8 cellular contexts compared by ENCODE assay signal in the genomic region with DNA sequence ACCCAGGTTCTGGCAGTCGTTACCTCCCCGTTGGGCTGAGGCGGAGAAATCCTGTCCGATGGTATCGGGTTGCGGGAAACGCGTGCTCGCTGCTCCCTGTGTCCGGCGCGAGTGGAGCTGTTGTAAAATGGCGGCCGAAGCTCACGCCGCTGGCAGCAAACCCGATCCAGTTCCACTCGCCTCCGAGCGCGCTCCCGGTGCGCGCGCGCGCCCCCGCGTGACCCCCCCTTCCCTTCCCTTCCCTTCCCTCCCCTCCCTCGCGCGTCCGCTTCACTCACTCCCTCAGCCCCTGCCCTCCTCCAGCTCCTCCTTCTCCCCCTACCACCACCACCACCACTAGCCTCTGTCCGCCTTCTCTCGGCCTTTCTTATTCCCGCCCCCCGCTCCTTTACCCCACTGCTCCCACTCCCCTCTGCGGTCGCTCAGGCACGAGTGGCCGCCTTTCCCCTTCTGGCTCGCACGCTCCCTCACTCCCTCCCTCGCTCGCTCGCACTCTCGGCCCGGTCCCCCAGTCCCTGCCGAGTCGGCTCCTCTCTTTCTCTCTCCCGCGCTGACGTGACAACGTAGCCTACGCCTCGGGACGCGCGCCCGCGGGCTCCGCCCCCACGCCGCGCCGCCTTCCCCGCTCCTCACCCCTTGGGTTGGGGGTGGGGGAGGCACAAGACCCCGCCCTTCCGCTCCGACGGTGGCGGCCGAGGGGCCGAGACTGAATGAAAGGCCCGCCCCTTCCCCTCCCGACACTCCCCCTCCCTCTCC.
DNase-seq lines count a peak whose midpoint lies in the region; ATAC-seq lines count a peak whose summit lies in the region.

Gene SYNCRIP (minus strand): TSS at position 113 of the 756 bp plus-strand sequence. CDS start 1,447 bp downstream, outside the sequence.

- peak; percentile 94 to 99 for DNase-seq in NCI-H526 (lab: John Stamatoyannopoulos, UW)
- DNase-seq in activated CD4-positive, alpha-beta T cell treated with anti-CD3 and anti-CD28 coated beads for 48 hours: peak; percentile 99
- DNase-seq in stimulated activated CD4-positive, alpha-beta T cell treated with anti-CD3 and anti-CD28 coated beads, Interleukin-1b, Interleukin-23, amount 100 ng/mL, for 24 hours (ENCODE audit: low read depth in 4 of 4, low spot score in 1 of 4): peak; percentile 94 to 99 (median 96)

- peaks cover 43% of the 10 kb centered on the region for H4K20me1 ChIP-seq in BLaER1

- peak within 1 kb of the TSS; percentile 86 for H3K4me3 ChIP-seq in BLaER1

- H3K36me3 ChIP-seq in BLaER1: peaks cover 22% of the 10 kb centered on the region

- ATAC-seq in GM19328 (IDR thresholded peaks at IDR 0.05; ENCODE audit: unreplicated experiment) (peak; percentile 70), HG03469 (IDR thresholded peaks at IDR 0.05; ENCODE audit: unreplicated experiment) (peak; percentile 66)

- peak within 1 kb of the TSS; percentile 76 for H3K4me2 ChIP-seq in BLaER1

- H3K9me3 ChIP-seq in BLaER1: no peaks in the 10 kb centered on the region

- peak within 1 kb of the TSS; percentile 98 for H3K27ac ChIP-seq in BLaER1
- peak within 1 kb of the TSS; percentile 99 for H3K27ac ChIP-seq in cingulate gyrus (ENCODE audit: low read depth, low read length)
- peak within 1 kb of the TSS; percentile 99 for H3K27ac ChIP-seq in layer of hippocampus (ENCODE audit: low read depth, low read length)

- H3K4me1 ChIP-seq in BLaER1: peaks cover 39% of the 10 kb centered on the region

- H3K27me3 ChIP-seq in BLaER1 (no peaks in the 10 kb centered on the region), layer of hippocampus (ENCODE audit: control insufficient read depth, insufficient read depth, low read length) (no peaks in the 10 kb centered on the region)

- peak within 1 kb of the TSS; percentile 97 for H3K9ac ChIP-seq in BLaER1

Comparison
In these comparisons a context has a peak if more than half of its experiments do, and no peak if none do; other contexts are left out.
1. Peak in every context shown above with its lines: DNase-seq, ATAC-seq, H3K4me3 ChIP-seq and H3K27ac ChIP-seq.